In genomic region chr6:157954150-157955117, GRCh38 we compare ENCODE assay signal across 9 cellular contexts. TPM values are rescaled to one million over a fixed set of nuclear protein-coding genes. Genes with fewer than 3 reads are reported as not detected.
DNase-seq lines count a peak whose midpoint lies in the region; ATAC-seq, FAIRE-seq and TF ChIP-seq lines count a peak whose summit lies in the region.
"Had no signal": no experiment of that assay in that cellular context is flagged by ENCODE, and none has a peak within 500 bp of the region (broad histone marks: within the 10 kb centered on the region; RNA-seq: fewer than 3 reads in every experiment).

No MANE protein-coding gene starts in this region.

- H3K4me3 ChIP-seq in kidney (ENCODE audit: low read length in 2 of 2) = peak overlapping the region; percentile 51 to 69
- H3K4me3 ChIP-seq in stomach = peak overlapping the region; percentile 17 to 30 (median 26)
- no peak overlapping the region for H3K4me3 ChIP-seq in CD8-positive, alpha-beta T cell (ENCODE audit: low read depth, low read length)

- peaks cover 4% of the 10 kb centered on the region for H3K4me1 Mint-ChIP-seq in activated naive CD4-positive, alpha-beta T cell treated with anti-CD3 and anti-CD28 coated beads, Interleukin-2, amount 10 ng/mL, durations not matched to agents 7 days and 5 days
- H3K4me1 Mint-ChIP-seq in CD8-positive, alpha-beta T cell (ENCODE audit: low read depth) = peaks cover 1% of the 10 kb centered on the region

- DNase-seq in DMS79 treated with DMSO at 0.1 percent for 48 hours (lab: John Stamatoyannopoulos, UW) (peak; percentile 83), DMS79 (lab: John Stamatoyannopoulos, UW) (no peak), amniotic epithelial cell (ENCODE audit: low read depth) (peak; percentile 46), kidney (no peak), stomach (peak; percentile 87), GM10266 (ENCODE audit: extremely low spot score) (no peak)
- no peak for DNase-seq in activated naive CD4-positive, alpha-beta T cell treated with anti-CD3 and anti-CD28 coated beads, Interleukin-2, amount 10 ng/mL, durations not matched to agents 7 days and 5 days
- DNase-seq in CD8-positive, alpha-beta T cell = no peak

- intact Hi-C loops in kidney (cut with DNase I) = no loop called here
- intact Hi-C loops in stomach (cut with DNase I; ENCODE audit: low total_unique reads) = no loop called here
- intact Hi-C loops in CD8-positive, alpha-beta T cell (cut with DNase I, micrococcal nuclease) = no loop called here

- H3K4me3 Mint-ChIP-seq in activated naive CD4-positive, alpha-beta T cell treated with anti-CD3 and anti-CD28 coated beads, Interleukin-2, amount 10 ng/mL, durations not matched to agents 7 days and 5 days = no peak overlapping the region
- H3K4me3 Mint-ChIP-seq in CD8-positive, alpha-beta T cell = no peak overlapping the region

- ATAC-seq in CD8-positive, alpha-beta T cell = no peak

- H3K27ac Mint-ChIP-seq in activated naive CD4-positive, alpha-beta T cell treated with anti-CD3 and anti-CD28 coated beads, Interleukin-2, amount 10 ng/mL, durations not matched to agents 7 days and 5 days = no peak overlapping the region
- H3K27ac Mint-ChIP-seq in CD8-positive, alpha-beta T cell = no peak overlapping the region

- peaks cover 11% of the 10 kb centered on the region for H3K36me3 Mint-ChIP-seq in activated naive CD4-positive, alpha-beta T cell treated with anti-CD3 and anti-CD28 coated beads, Interleukin-2, amount 10 ng/mL, durations not matched to agents 7 days and 5 days
- H3K36me3 Mint-ChIP-seq in CD8-positive, alpha-beta T cell = no peaks in the 10 kb centered on the region

- no peak for TF ChIP-seq POLR2A in stomach (IDR thresholded peaks at IDR 0.05)

- no peak for FAIRE-seq in kidney (lab: Jason Lieb, UNC)
- FAIRE-seq: A204.1 had no signal

- CTCF ChIA-PET in activated naive CD4-positive, alpha-beta T cell treated with anti-CD3 and anti-CD28 coated beads, Interleukin-2, amount 10 ng/mL, durations not matched to agents 7 days and 5 days (lab: Charles Lee) = no interaction called here
- CTCF ChIA-PET in CD8-positive, alpha-beta T cell (lab: Charles Lee) = no interaction called here

- H3K36me3 ChIP-seq in kidney (ENCODE audit: control insufficient read depth in 1 of 2, insufficient read depth in 2 of 2, low read length in 2 of 2) = no peaks in the 10 kb centered on the region
- no peaks in the 10 kb centered on the region for H3K36me3 ChIP-seq in stomach
- H3K36me3 ChIP-seq in CD8-positive, alpha-beta T cell (ENCODE audit: insufficient read depth, low read length) = no peaks in the 10 kb centered on the region

- peaks cover 13% of the 10 kb centered on the region for H3K9me3 Mint-ChIP-seq in activated naive CD4-positive, alpha-beta T cell treated with anti-CD3 and anti-CD28 coated beads, Interleukin-2, amount 10 ng/mL, durations not matched to agents 7 days and 5 days
- peaks cover 18% of the 10 kb centered on the region for H3K9me3 Mint-ChIP-seq in CD8-positive, alpha-beta T cell

- TF ChIP-seq CTCF in kidney (IDR thresholded peaks at IDR 0.05; ENCODE audit: borderline replicate concordance, extremely low read depth, insufficient read depth) (no peak), stomach (IDR thresholded peaks at IDR 0.05) (peak in 1 of 7 experiments; percentile 11), GM10266 (IDR thresholded peaks at IDR 0.05; ENCODE audit: control insufficient read depth, insufficient read depth, low read depth, missing control alignments) (no peak)
- TF ChIP-seq CTCF in CD8-positive, alpha-beta T cell (IDR thresholded peaks at IDR 0.05) = no peak

- WGBS in stomach, 5 donors = 24 to 36% (median 27%) methylated on average over 30 to 34 of the region's 34 CpGs

- peaks cover 45% of the 10 kb centered on the region for H3K27me3 Mint-ChIP-seq in activated naive CD4-positive, alpha-beta T cell treated with anti-CD3 and anti-CD28 coated beads, Interleukin-2, amount 10 ng/mL, durations not matched to agents 7 days and 5 days
- peaks cover 9% of the 10 kb centered on the region for H3K27me3 Mint-ChIP-seq in CD8-positive, alpha-beta T cell (ENCODE audit: low read depth)

- H3K4me1 ChIP-seq in kidney (ENCODE audit: control insufficient read depth in 1 of 2, insufficient read depth in 1 of 2, low read depth in 1 of 2, low read length in 2 of 2) (peaks cover 0 to 4% of the 10 kb centered on the region in 2 donors), stomach (peaks cover 11 to 24% (median 21%) of the 10 kb centered on the region in 4 donors)
- H3K4me1 ChIP-seq in CD8-positive, alpha-beta T cell (ENCODE audit: insufficient read depth, low read length) = no peaks in the 10 kb centered on the region

- peak overlapping the region; percentile 46 to 56 for H3K9ac ChIP-seq in kidney (ENCODE audit: low read length in 2 of 2)

- POLR2A ChIA-PET in CD8-positive, alpha-beta T cell (lab: Charles Lee) = no interaction called here

- H3K27me3 ChIP-seq in stomach = no peaks in the 10 kb centered on the region
- no peaks in the 10 kb centered on the region for H3K27me3 ChIP-seq in CD8-positive, alpha-beta T cell (ENCODE audit: insufficient read depth, low read length)

- H3K27ac ChIP-seq in kidney (ENCODE audit: low read depth in 2 of 2, low read length in 2 of 2) (peak overlapping the region; percentile 77 to 89), stomach (peak overlapping the region; percentile 71 to 90 (median 83))
- H3K27ac ChIP-seq in CD8-positive, alpha-beta T cell (ENCODE audit: low read depth, low read length) = no peak overlapping the region

- peaks cover 0 to 15% of the 10 kb centered on the region in 2 donors for H3K9me3 ChIP-seq in kidney (ENCODE audit: control insufficient read depth in 1 of 2, low read length in 2 of 2)
- peaks cover 5 to 34% (median 21%) of the 10 kb centered on the region in 4 donors for H3K9me3 ChIP-seq in stomach
- H3K9me3 ChIP-seq in CD8-positive, alpha-beta T cell (ENCODE audit: low read length) = peaks cover 5% of the 10 kb centered on the region

- TF ChIP-seq EP300 in stomach (IDR thresholded peaks at IDR 0.05) = no peak

RNA-seq across cellular contexts. Expression of gene SYNJ2, which starts 27.2 kb away (rescaled TPM):
- total RNA-seq in kidney = 15.8 TPM
- polyA plus RNA-seq in kidney (ENCODE audit: insufficient read depth, low read depth, low replicate concordance) = 1.7 TPM
- 10 to 100 TPM; 11.7 to 41.4 (median 25.4) TPM for total RNA-seq in stomach
- 1 to 10 TPM; 4.7 to 6.3 (median 6.0) TPM for polyA plus RNA-seq in stomach
- 10 to 100 TPM; 28.4 to 29.5 TPM for total RNA-seq in CD8-positive, alpha-beta T cell

Comparison
In these comparisons a context has a peak if more than half of its experiments do, and no peak if none do; other contexts are left out.
1. DNase-seq: peak in DMS79 treated with DMSO at 0.1 percent for 48 hours (single experiment), amniotic epithelial cell (single experiment) and stomach (single experiment); none in DMS79 (single experiment), kidney (single experiment), activated naive CD4-positive, alpha-beta T cell treated with anti-CD3 and anti-CD28 coated beads, Interleukin-2, amount 10 ng/mL, durations not matched to agents 7 days and 5 days (single experiment), CD8-positive, alpha-beta T cell (0 of 7) and GM10266 (single experiment).